ENCODE assay signal across 1 cellular context in the genomic region with DNA sequence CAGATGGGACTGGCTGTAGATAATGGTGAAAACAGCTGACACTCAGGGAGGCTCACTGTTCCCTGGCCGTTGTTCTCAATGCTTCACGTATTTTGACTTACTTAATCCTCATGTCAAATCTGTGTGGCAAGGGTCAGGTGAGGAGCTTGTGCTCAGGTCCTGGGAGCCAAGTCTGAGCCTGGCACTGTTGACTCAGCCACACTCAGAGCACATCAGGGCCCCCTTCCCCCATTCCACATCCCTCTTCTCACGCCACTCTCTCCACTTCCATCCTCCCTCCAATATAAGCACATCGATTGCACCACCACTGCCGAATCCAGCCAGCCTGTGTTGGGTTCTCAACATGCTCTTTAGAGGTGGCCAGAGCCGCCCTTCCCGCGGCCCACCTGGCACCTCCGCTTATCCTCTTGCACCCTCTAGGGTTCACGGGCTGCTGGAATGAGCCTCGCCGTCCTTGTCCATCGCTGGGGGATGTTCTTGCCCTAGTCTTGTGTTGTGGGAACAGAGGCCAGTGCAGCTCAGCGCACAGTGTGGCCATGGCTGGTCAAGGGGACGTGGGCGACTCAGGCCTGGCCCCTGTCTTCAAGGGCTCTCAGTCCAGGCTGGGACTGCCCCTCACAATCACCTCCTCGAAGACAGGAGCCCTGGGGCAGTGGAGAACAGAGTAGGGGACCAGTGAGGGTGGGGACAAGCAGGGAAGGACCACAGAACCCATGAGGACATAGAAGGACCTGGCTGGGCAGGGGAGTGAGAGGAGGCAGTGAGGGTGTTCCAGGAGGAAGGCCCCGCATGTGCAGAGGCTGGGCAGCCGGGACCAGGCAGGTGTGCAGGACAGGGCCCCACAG.
TF ChIP-seq lines count a peak whose summit lies in the region.

No MANE protein-coding gene starts in this region.

TF ChIP-seq in GM23338, 12 proteins besides CTCF, POLR2A, EP300 and RAD21 (continued from another document):
- TF ChIP-seq, protein P1, sequence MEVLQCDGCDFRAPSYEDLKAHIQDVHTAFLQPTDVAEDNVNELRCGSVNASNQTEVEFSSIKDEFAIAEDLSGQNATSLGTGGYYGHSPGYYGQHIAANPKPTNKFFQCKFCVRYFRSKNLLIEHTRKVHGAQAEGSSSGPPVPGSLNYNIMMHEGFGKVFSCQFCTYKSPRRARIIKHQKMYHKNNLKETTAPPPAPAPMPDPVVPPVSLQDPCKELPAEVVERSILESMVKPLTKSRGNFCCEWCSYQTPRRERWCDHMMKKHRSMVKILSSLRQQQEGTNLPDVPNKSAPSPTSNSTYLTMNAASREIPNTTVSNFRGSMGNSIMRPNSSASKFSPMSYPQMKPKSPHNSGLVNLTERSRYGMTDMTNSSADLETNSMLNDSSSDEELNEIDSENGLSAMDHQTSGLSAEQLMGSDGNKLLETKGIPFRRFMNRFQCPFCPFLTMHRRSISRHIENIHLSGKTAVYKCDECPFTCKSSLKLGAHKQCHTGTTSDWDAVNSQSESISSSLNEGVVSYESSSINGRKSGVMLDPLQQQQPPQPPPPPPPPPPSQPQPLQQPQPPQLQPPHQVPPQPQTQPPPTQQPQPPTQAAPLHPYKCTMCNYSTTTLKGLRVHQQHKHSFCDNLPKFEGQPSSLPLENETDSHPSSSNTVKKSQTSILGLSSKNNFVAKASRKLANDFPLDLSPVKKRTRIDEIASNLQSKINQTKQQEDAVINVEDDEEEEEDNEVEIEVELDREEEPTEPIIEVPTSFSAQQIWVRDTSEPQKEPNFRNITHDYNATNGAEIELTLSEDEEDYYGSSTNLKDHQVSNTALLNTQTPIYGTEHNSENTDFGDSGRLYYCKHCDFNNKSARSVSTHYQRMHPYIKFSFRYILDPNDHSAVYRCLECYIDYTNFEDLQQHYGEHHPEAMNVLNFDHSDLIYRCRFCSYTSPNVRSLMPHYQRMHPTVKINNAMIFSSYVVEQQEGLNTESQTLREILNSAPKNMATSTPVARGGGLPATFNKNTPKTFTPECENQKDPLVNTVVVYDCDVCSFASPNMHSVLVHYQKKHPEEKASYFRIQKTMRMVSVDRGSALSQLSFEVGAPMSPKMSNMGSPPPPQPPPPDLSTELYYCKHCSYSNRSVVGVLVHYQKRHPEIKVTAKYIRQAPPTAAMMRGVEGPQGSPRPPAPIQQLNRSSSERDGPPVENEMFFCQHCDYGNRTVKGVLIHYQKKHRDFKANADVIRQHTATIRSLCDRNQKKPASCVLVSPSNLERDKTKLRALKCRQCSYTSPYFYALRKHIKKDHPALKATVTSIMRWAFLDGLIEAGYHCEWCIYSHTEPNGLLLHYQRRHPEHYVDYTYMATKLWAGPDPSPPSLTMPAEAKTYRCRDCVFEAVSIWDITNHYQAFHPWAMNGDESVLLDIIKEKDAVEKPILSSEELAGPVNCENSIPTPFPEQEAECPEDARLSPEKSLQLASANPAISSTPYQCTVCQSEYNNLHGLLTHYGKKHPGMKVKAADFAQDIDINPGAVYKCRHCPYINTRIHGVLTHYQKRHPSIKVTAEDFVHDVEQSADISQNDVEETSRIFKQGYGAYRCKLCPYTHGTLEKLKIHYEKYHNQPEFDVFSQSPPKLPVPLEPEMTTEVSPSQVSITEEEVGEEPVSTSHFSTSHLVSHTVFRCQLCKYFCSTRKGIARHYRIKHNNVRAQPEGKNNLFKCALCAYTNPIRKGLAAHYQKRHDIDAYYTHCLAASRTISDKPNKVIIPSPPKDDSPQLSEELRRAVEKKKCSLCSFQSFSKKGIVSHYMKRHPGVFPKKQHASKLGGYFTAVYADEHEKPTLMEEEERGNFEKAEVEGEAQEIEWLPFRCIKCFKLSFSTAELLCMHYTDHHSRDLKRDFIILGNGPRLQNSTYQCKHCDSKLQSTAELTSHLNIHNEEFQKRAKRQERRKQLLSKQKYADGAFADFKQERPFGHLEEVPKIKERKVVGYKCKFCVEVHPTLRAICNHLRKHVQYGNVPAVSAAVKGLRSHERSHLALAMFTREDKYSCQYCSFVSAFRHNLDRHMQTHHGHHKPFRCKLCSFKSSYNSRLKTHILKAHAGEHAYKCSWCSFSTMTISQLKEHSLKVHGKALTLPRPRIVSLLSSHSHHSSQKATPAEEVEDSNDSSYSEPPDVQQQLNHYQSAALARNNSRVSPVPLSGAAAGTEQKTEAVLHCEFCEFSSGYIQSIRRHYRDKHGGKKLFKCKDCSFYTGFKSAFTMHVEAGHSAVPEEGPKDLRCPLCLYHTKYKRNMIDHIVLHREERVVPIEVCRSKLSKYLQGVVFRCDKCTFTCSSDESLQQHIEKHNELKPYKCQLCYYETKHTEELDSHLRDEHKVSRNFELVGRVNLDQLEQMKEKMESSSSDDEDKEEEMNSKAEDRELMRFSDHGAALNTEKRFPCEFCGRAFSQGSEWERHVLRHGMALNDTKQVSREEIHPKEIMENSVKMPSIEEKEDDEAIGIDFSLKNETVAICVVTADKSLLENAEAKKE (CRISPR knock-in tag; IDR thresholded peaks at IDR 0.05): no peak
- TF ChIP-seq ZNF331 (CRISPR knock-in tag; IDR thresholded peaks at IDR 0.05; ENCODE audit: low read depth) (no peak), EZH2phosphoT487 (IDR thresholded peaks at IDR 0.05; ENCODE audit: unreplicated experiment) (no peak), POLR2AphosphoS5 (IDR thresholded peaks at IDR 0.05; ENCODE audit: low read depth) (no peak)
- TF ChIP-seq, protein P2, sequence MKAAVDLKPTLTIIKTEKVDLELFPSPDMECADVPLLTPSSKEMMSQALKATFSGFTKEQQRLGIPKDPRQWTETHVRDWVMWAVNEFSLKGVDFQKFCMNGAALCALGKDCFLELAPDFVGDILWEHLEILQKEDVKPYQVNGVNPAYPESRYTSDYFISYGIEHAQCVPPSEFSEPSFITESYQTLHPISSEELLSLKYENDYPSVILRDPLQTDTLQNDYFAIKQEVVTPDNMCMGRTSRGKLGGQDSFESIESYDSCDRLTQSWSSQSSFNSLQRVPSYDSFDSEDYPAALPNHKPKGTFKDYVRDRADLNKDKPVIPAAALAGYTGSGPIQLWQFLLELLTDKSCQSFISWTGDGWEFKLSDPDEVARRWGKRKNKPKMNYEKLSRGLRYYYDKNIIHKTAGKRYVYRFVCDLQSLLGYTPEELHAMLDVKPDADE (IDR thresholded peaks at IDR 0.05): no peak
